Comparison of ENCODE assay signal across 28 cellular contexts in the genomic region with DNA sequence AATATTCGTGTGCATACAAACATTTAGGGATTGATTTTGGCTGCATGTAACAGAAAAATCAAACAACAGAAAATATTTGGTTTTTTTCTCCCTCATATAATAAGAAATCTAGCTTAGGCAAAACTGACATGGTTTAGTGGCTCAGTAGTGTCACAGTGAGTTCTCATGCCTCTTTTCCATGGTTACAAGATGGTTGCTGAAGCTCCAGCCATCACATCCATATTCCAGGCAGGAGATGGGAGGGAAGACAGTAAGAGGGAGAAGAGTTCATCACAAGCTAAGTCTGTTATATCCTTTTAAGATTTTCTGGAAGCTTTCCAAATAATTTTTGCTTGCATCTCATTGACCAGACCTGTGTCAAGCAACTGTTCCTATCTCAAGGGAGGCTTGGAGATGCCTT. TPM values are rescaled to one million over a fixed set of nuclear protein-coding genes. Genes with fewer than 3 reads are reported as not detected.
"Had no signal": no experiment of that assay in that cellular context is flagged by ENCODE, and none has a peak within 500 bp of the region (broad histone marks: within the 10 kb centered on the region; RNA-seq: fewer than 3 reads in every experiment).

No MANE protein-coding gene starts in this region.

- H3K4me3 ChIP-seq: stomach, suprapubic skin, testis, thoracic aorta, thyroid gland, tibial artery, tibial nerve, transverse colon, upper lobe of left lung, upper lobe of right lung, uterus, vagina had no signal

- H3K4me1 ChIP-seq: stomach, suprapubic skin, testis, thyroid gland, tibial nerve, transverse colon, upper lobe of left lung, upper lobe of right lung, uterus, vagina had no signal

- FAIRE-seq: urothelium cell line had no signal

- H3K27ac ChIP-seq: stomach, suprapubic skin, testis, thoracic aorta, thyroid gland, tibial artery, tibial nerve, transverse colon, upper lobe of left lung, upper lobe of right lung, uterus, vagina had no signal

- ATAC-seq: stimulated activated effector memory CD8-positive, alpha-beta T cell treated with anti-CD3 and anti-CD28 coated beads, Interleukin-12 subunit alpha, Interleukin-12 subunit beta, amount 100 ng/mL, for 72 hours; stimulated activated memory B cell treated with anti-CD40 and anti-IgM and Interleukin-4, amounts not matched to agents 10 μg/mL and 1 μg/mL and 100 μg/mL, for 72 hours; stimulated activated naive B cell treated with anti-CD40 and anti-IgM and Interleukin-4, amounts not matched to agents 10 μg/mL and 1 μg/mL and 100 μg/mL, for 72 hours; stimulated activated naive CD8-positive, alpha-beta T cell treated with anti-CD3 and anti-CD28 coated beads, Interleukin-15, amount 100 ng/mL, for 72 hours; stimulated activated naive CD8-positive, alpha-beta T cell treated with anti-CD3 and anti-CD28 coated beads, Interleukin-15, Interleukin-2, amounts not matched to agents 100 U/mL and 50 U/mL, for 24 hours; upper lobe of right lung had no signal

- H3K9me3 ChIP-seq: suprapubic skin, testis, thyroid gland, transverse colon, upper lobe of left lung, uterus, vagina had no signal

- H3K27me3 ChIP-seq: testis, thyroid gland, tibial artery, tibial nerve, transverse colon, upper lobe of left lung, upper lobe of right lung, uterus, vagina had no signal

- DNase-seq: stimulated activated CD4-positive, alpha-beta T cell treated with anti-CD3 and anti-CD28 coated beads, Interleukin-2, amount 100 ng/mL, for 48 hours; stimulated activated CD4-positive, alpha-beta T cell treated with anti-CD3 and anti-CD28 coated beads, Interleukin-4, amount 100 ng/mL, for 1 hour; stimulated activated CD4-positive, alpha-beta T cell treated with anti-CD3 and anti-CD28 coated beads, Interleukin-4, amount 100 ng/mL, for 24 hours; stimulated activated CD4-positive, alpha-beta T cell treated with anti-CD3 and anti-CD28 coated beads, Interleukin-4, amount 100 ng/mL, for 4 hours; stimulated activated CD8-positive, alpha-beta memory T cell treated with anti-CD3 and anti-CD28 coated beads, Interleukin-4, amount 100 ng/mL, for 48 hours; stimulated activated naive B cell treated with anti-CD40 and anti-IgM and Interleukin-4, amounts not matched to agents 10 μg/mL and 1 μg/mL and 100 μg/mL, for 72 hours; stimulated activated naive CD4-positive, alpha-beta T cell; stimulated activated naive CD4-positive, alpha-beta T cell treated with Interleukin-2 at 50 U/mL for 16 hours; stimulated activated naive CD8-positive, alpha-beta T cell treated with anti-CD3 and anti-CD28 coated beads, Interleukin-15, amount 100 ng/mL, for 72 hours; stimulated activated naive CD8-positive, alpha-beta T cell treated with anti-CD3 and anti-CD28 coated beads, Interleukin-15, Interleukin-2, amounts not matched to agents 100 U/mL and 50 U/mL, for 24 hours; stomach; substantia nigra; testis; thyroid gland; tibial artery; transverse colon; trophoblast cell; upper lobe of left lung; upper lobe of right lung; uterus had no signal

- H3K36me3 ChIP-seq: stomach, suprapubic skin, thoracic aorta, thyroid gland, tibial artery, tibial nerve, transverse colon, upper lobe of left lung, upper lobe of right lung, uterus, vagina had no signal

RNA-seq across cellular contexts. Expression of a gene that starts 33.5 kb away (rescaled TPM):
- total RNA-seq: subcutaneous adipose tissue had no signal
